18 cellular contexts compared by ENCODE assay signal in the genomic region with DNA sequence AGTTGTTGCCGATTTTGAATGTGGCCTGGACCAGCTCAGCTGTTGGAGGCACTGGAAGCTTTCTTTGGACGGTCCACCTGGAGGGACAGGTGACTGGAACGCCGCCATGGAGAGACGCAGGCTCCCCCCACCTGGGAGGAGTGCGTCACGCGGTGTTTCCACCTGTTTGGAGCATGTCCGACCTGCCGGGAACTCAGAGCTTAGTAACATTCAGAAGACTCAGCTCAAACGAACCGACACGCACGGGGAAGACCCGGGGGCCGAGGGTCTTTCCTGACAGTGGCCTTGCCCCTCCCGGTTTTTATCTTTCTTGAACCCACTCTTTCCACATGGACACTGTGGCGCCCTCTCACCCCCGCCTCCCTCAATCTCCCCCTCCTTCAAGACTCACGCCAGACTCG.
DNase-seq lines count a peak whose midpoint lies in the region; ATAC-seq and TF ChIP-seq lines count a peak whose summit lies in the region.
"Had no signal": no experiment of that assay in that cellular context is flagged by ENCODE, and none has a peak within 500 bp of the region (broad histone marks: within the 10 kb centered on the region; RNA-seq: fewer than 3 reads in every experiment).

No MANE protein-coding gene starts in this region.

- H2BK15ac ChIP-seq in IMR-90 (ENCODE audit: low read depth, low read length), result no peak overlapping the region
- no peak overlapping the region for H2BK15ac ChIP-seq in neuronal stem cell (ENCODE audit: low read length)

- H3K36me3 ChIP-seq in IMR-90 (ENCODE audit: control insufficient read depth, insufficient read depth, low read length) (no peaks in the 10 kb centered on the region), ascending aorta (no peaks in the 10 kb centered on the region), neuronal stem cell (replicated peaks in 1 of 2; ENCODE audit: control insufficient read depth in 2 of 2, insufficient read depth in 2 of 2, low read length in 2 of 2) (no peaks in the 10 kb centered on the region), stomach smooth muscle (ENCODE audit: control insufficient read depth in 2 of 2, insufficient read depth in 2 of 2, low read length in 2 of 2) (peaks cover 2 to 6% of the 10 kb centered on the region in 2 donors)
- H3K36me3 ChIP-seq: BLaER1, Peyer's patch, SJSA1 had no signal

- no peak overlapping the region for H3K9ac ChIP-seq in IMR-90 (ENCODE audit: low read depth, low read length)
- no peak overlapping the region for H3K9ac ChIP-seq in neuronal stem cell (ENCODE audit: low read depth, low read length, poor library complexity)
- H3K9ac ChIP-seq in stomach smooth muscle (ENCODE audit: low read length in 2 of 2), result peak overlapping the region; percentile 25 to 29
- H3K9ac ChIP-seq: BLaER1 had no signal

- H3K79me1 ChIP-seq in IMR-90 (ENCODE audit: low read depth in 1 of 2, low read length in 2 of 2) (no peaks in the 10 kb centered on the region), neuronal stem cell (ENCODE audit: low read depth, low read length) (no peaks in the 10 kb centered on the region)

- H3K4me2 ChIP-seq in IMR-90 (ENCODE audit: low read depth, low read length), result no peak overlapping the region
- no peak overlapping the region for H3K4me2 ChIP-seq in neuronal stem cell (ENCODE audit: insufficient read depth, low read length, poor library complexity, severe bottlenecking)
- H3K4me2 ChIP-seq: BLaER1 had no signal

- H3K18ac ChIP-seq in IMR-90 (ENCODE audit: low read depth, low read length), result no peak overlapping the region
- peak overlapping the region; percentile 35 for H3K18ac ChIP-seq in neuronal stem cell (ENCODE audit: low read length)

- in situ Hi-C loops in IMR-90 (cut with MboI; ENCODE audit: low sequenced_read_pairs), result no loop called here

- no TSS peak for BruUV-seq in IMR-90 (replicated peaks; lab: Mats Ljungman, UMichigan)

- H3K4me3 ChIP-seq in IMR-90 (ENCODE audit: insufficient read depth, low read depth, low read length) (no peak overlapping the region), ascending aorta (no peak overlapping the region), neuronal stem cell (ENCODE audit: low read length in 2 of 2) (no peak overlapping the region), stomach smooth muscle (ENCODE audit: low read length in 2 of 2) (no peak overlapping the region)
- H3K4me3 ChIP-seq: BLaER1, GM12878, Peyer's patch, SJSA1 had no signal

- H2BK5ac ChIP-seq in IMR-90 (ENCODE audit: low read depth, low read length, poor library complexity, severe bottlenecking) (no peak overlapping the region), neuronal stem cell (ENCODE audit: low read length) (no peak overlapping the region)

- no peak for ATAC-seq in IMR-90 (ENCODE audit: low read depth)
- no peak for ATAC-seq in GM21360 (IDR thresholded peaks at IDR 0.05; ENCODE audit: unreplicated experiment)
- no peak for ATAC-seq in HG03565 (IDR thresholded peaks at IDR 0.05; ENCODE audit: unreplicated experiment)
- ATAC-seq: GM12878 had no signal

- H2BK12ac ChIP-seq in neuronal stem cell (ENCODE audit: low read length), result no peak overlapping the region

- H2AFZ ChIP-seq in IMR-90 (replicated peaks; ENCODE audit: low read length, poor library complexity), result no peak overlapping the region
- no peak overlapping the region for H2AFZ ChIP-seq in neuronal stem cell (ENCODE audit: low read length)

- H2AK5ac ChIP-seq in IMR-90 (ENCODE audit: low read depth, low read length) (no peak overlapping the region), neuronal stem cell (ENCODE audit: low read depth, low read length) (no peak overlapping the region)

- no peak overlapping the region for H3K14ac ChIP-seq in IMR-90 (replicated peaks; ENCODE audit: low read depth, low read length)
- no peak overlapping the region for H3K14ac ChIP-seq in neuronal stem cell (ENCODE audit: low read length)

- DNase-seq in IMR-90, result no peak
- DNase-seq in ascending aorta (ENCODE audit: low spot score in 2 of 2), result peak in 1 of 2 donors; percentile 63
- no peak for DNase-seq in neuronal stem cell (ENCODE audit: low spot score)
- DNase-seq in NOMO-1 treated with DMSO at 0.1 percent for 48 hours (lab: John Stamatoyannopoulos, UW; ENCODE audit: unreplicated experiment), result no peak
- DNase-seq: CD4-positive, alpha-beta T cell; COR-L47; DND-41; Karpas-422; MV-4-11; NCI-H1694; NCI-H510A; Peyer's patch had no signal

- H3K4ac ChIP-seq in IMR-90 (ENCODE audit: low read depth, low read length), result no peak overlapping the region
- H3K4ac ChIP-seq in neuronal stem cell (ENCODE audit: low read length), result no peak overlapping the region

- no peak overlapping the region for H3K27ac ChIP-seq in IMR-90 (ENCODE audit: insufficient read depth, low read length)
- H3K27ac ChIP-seq in ascending aorta, result peak overlapping the region; percentile 36 to 69
- no peak overlapping the region for H3K27ac ChIP-seq in neuronal stem cell (replicated peaks; ENCODE audit: low read length)
- H3K27ac ChIP-seq in stomach smooth muscle (ENCODE audit: low read length), result peak overlapping the region; percentile 98
- H3K27ac ChIP-seq: BLaER1, SJSA1 had no signal

- H4K8ac ChIP-seq in IMR-90 (ENCODE audit: low read depth in 2 of 2, low read length in 2 of 2), result no peak overlapping the region
- no peak overlapping the region for H4K8ac ChIP-seq in neuronal stem cell (ENCODE audit: low read depth, low read length)

- peaks cover 44% of the 10 kb centered on the region for H3K9me3 ChIP-seq in IMR-90 (ENCODE audit: control insufficient read depth, insufficient read depth, low read length)
- no peaks in the 10 kb centered on the region for H3K9me3 ChIP-seq in ascending aorta
- H3K9me3 ChIP-seq in neuronal stem cell (replicated peaks in 1 of 2; ENCODE audit: control insufficient read depth in 2 of 2, insufficient read depth in 1 of 2, low read depth in 1 of 2, low read length in 2 of 2), result no peaks in the 10 kb centered on the region
- no peaks in the 10 kb centered on the region for H3K9me3 ChIP-seq in stomach smooth muscle (ENCODE audit: control insufficient read depth in 2 of 2, low read length in 2 of 2)
- H3K9me3 ChIP-seq: BLaER1, Peyer's patch had no signal

- no peak overlapping the region for H4K91ac ChIP-seq in IMR-90 (ENCODE audit: insufficient read depth, low read depth, low read length)
- no peak overlapping the region for H4K91ac ChIP-seq in neuronal stem cell (ENCODE audit: low read depth, low read length, poor library complexity)

- WGBS in IMR-90 (ENCODE audit: extremely low coverage in 2 of 2, insufficient read length in 1 of 2), 2 experiments, result 65% methylated on average over 6 of the region's 21 CpGs; no CpG with 5 or more reads in 1 of the 2 experiments
- no CpG with 5 or more reads among the region's 21 CpGs for WGBS in neuronal stem cell (ENCODE audit: extremely low coverage in 2 of 2, insufficient read length in 2 of 2, insufficient replicate concordance in 1 of 2), 2 donors

- H3K23ac ChIP-seq in IMR-90 (ENCODE audit: low read depth, low read length), result no peak overlapping the region
- no peak overlapping the region for H3K23ac ChIP-seq in neuronal stem cell (ENCODE audit: low read depth, low read length, poor library complexity)

- no peaks in the 10 kb centered on the region for H4K20me1 ChIP-seq in IMR-90 (ENCODE audit: insufficient read depth, low read length)
- H4K20me1 ChIP-seq: BLaER1 had no signal

- H4K5ac ChIP-seq in IMR-90 (ENCODE audit: low read depth, low read length), result no peak overlapping the region

- no peaks in the 10 kb centered on the region for H3K27me3 ChIP-seq in IMR-90 (ENCODE audit: control insufficient read depth, insufficient read depth, low read length)
- H3K27me3 ChIP-seq in ascending aorta, result no peaks in the 10 kb centered on the region
- H3K27me3 ChIP-seq in neuronal stem cell (ENCODE audit: control insufficient read depth in 3 of 3, insufficient read depth in 3 of 3, low read depth in 1 of 3, low read length in 3 of 3), result no peaks in the 10 kb centered on the region
- H3K27me3 ChIP-seq in stomach smooth muscle (ENCODE audit: control insufficient read depth in 1 of 2, insufficient read depth in 2 of 2, low read length in 2 of 2), result no peaks in the 10 kb centered on the region
- H3K27me3 ChIP-seq: BLaER1, Peyer's patch, SJSA1 had no signal

- dilution Hi-C loops in IMR-90 (cut with HindIII; ENCODE audit: low sequenced_read_pairs, unreplicated experiment), result no loop called here

- CTCF ChIA-PET in IMR-90 (lab: Yijun Ruan, JAX), result no interaction called here

- no peak for TF ChIP-seq RAD21 in IMR-90 (IDR thresholded peaks at IDR 0.05; ENCODE audit: low read length)

- no peak overlapping the region for H3K56ac ChIP-seq in IMR-90 (ENCODE audit: extremely low read depth, insufficient read depth, low read length)

- intact Hi-C loops in IMR-90 (cut with micrococcal nuclease) (no loop called here), ascending aorta (cut with DNase I) (loop anchor here (5.0 kb wide), 1 partner anchor 130 kb away; no protein-coding TSS in a partner anchor)

- no peaks in the 10 kb centered on the region for H3K4me1 ChIP-seq in IMR-90 (ENCODE audit: control insufficient read depth, insufficient read depth, low read length)
- peaks cover 10 to 24% of the 10 kb centered on the region in 2 donors for H3K4me1 ChIP-seq in ascending aorta
- H3K4me1 ChIP-seq in neuronal stem cell (ENCODE audit: control insufficient read depth in 2 of 2, insufficient read depth in 1 of 2, low read depth in 1 of 2, low read length in 2 of 2), result peaks cover 3 to 7% of the 10 kb centered on the region in 2 donors
- H3K4me1 ChIP-seq in stomach smooth muscle (ENCODE audit: control insufficient read depth, insufficient read depth, low read length), result peaks cover 62% of the 10 kb centered on the region
- H3K4me1 ChIP-seq: BLaER1, Peyer's patch, SJSA1 had no signal

- no peak for TF ChIP-seq POLR2A in IMR-90 (IDR thresholded peaks at IDR 0.05; ENCODE audit: low read depth, low read length)

- TF ChIP-seq CTCF in IMR-90 (conservative IDR thresholded peaks at IDR 0.05; ENCODE audit: low read depth, low read length) (no peak), ascending aorta (IDR thresholded peaks at IDR 0.05) (no peak)

- POLR2A ChIA-PET in IMR-90 (lab: Charles Lee; ENCODE audit: unreplicated experiment), result no interaction called here

- no peak overlapping the region for H2BK20ac ChIP-seq in IMR-90 (ENCODE audit: low read depth, low read length)

- no peaks in the 10 kb centered on the region for H3K9me1 ChIP-seq in IMR-90 (ENCODE audit: insufficient read depth, low read length)

- no peak overlapping the region for H2BK120ac ChIP-seq in IMR-90 (ENCODE audit: low read depth, low read length)
- H2BK120ac ChIP-seq in neuronal stem cell (ENCODE audit: low read depth, low read length), result no peak overlapping the region

- H2AK9ac ChIP-seq in IMR-90 (replicated peaks; ENCODE audit: low read depth, low read length, poor library complexity), result peak overlapping the region; percentile 55

TF ChIP-seq in IMR-90, 13 proteins besides CTCF, POLR2A, EP300 and RAD21 (continues in another document):
- no peak for TF ChIP-seq MAZ (IDR thresholded peaks at IDR 0.05; ENCODE audit: borderline replicate concordance, low read depth, low read length)
- TF ChIP-seq RCOR1 (IDR thresholded peaks at IDR 0.05; ENCODE audit: insufficient replicate concordance, low read length), result no peak

Comparison
In these comparisons a context has a peak if more than half of its experiments do, and no peak if none do; other contexts are left out.
1. H3K27ac ChIP-seq: peak in ascending aorta (2 of 2) and stomach smooth muscle (single experiment); none in IMR-90 (single experiment) and neuronal stem cell (single experiment).
2. H3K9ac ChIP-seq: peak in stomach smooth muscle (2 of 2); none in IMR-90 (single experiment) and neuronal stem cell (single experiment).